23 cellular contexts compared by ENCODE assay signal in the genomic region with DNA sequence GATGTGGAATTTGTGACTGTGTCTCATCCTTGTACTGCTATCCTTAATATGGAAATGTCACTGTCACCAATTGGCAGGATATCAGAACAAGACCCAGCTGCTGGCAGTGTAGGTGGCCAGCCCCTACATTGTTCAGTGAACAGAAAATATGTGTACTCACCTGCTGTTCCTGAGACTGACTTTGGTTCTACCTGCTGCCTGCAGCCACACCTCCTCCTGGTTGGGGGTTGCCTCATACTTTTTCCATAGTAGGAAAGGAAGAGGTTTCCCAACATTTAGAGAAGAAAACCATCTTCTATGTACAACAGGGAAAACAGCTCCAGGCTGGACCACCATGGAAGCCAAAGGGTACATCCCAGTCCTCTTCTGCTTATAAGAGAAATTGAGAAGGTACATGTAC. TPM values are rescaled to one million over a fixed set of nuclear protein-coding genes. Genes with fewer than 3 reads are reported as not detected.
DNase-seq lines count a peak whose midpoint lies in the region; ATAC-seq, FAIRE-seq and TF ChIP-seq lines count a peak whose summit lies in the region.
"Had no signal": no experiment of that assay in that cellular context is flagged by ENCODE, and none has a peak within 500 bp of the region (broad histone marks: within the 10 kb centered on the region; RNA-seq: fewer than 3 reads in every experiment).

No MANE protein-coding gene starts in this region.

- TF ChIP-seq CTCF in thyroid gland (IDR thresholded peaks at IDR 0.05) (no peak), PC-3 (conservative IDR thresholded peaks at IDR 0.05; ENCODE audit: low read depth, low read length) (no peak), D721Med (IDR thresholded peaks at IDR 0.05; ENCODE audit: insufficient read depth, missing control alignments) (no peak)

- H3K27ac ChIP-seq in thyroid gland (peak overlapping the region in 1 of 3 donors; percentile 47), PC-3 (ENCODE audit: low read length) (no peak overlapping the region)
- H3K27ac ChIP-seq: HL-60, Peyer's patch had no signal

- H3K4me1 ChIP-seq in thyroid gland: peaks cover 4 to 9% of the 10 kb centered on the region in 2 donors
- no peaks in the 10 kb centered on the region for H3K4me1 ChIP-seq in PC-3 (ENCODE audit: insufficient read depth, low read length)
- H3K4me1 ChIP-seq: BE2C, Peyer's patch had no signal

- no peaks in the 10 kb centered on the region for H3F3A ChIP-seq in PC-3 (ENCODE audit: low read length, unreplicated experiment)

- no peaks in the 10 kb centered on the region for H3K9me2 ChIP-seq in PC-3 (replicated peaks; ENCODE audit: low read length)

- no peaks in the 10 kb centered on the region for H3K79me2 ChIP-seq in PC-3 (ENCODE audit: low read length)

- H3K9ac ChIP-seq in PC-3 (ENCODE audit: low read length): no peak overlapping the region

- peak; percentile 63; the same call in 1 of the 2 replicates for TF ChIP-seq EP300 in Ishikawa (IDR thresholded peaks at IDR 0.05; ENCODE audit: borderline replicate concordance)

- POLR2A ChIA-PET in PC-3 (lab: Charles Lee; ENCODE audit: unreplicated experiment): no interaction called here

- H2AFZ ChIP-seq in PC-3 (ENCODE audit: low read length): no peak overlapping the region

- H3K9me3 ChIP-seq in thyroid gland (no peaks in the 10 kb centered on the region), PC-3 (ENCODE audit: low read length) (no peaks in the 10 kb centered on the region)
- H3K9me3 ChIP-seq: BE2C, Peyer's patch had no signal

- no TSS peak for BruUV-seq in PC-3 (replicated peaks; lab: Mats Ljungman, UMichigan)

- no peak for TF ChIP-seq POLR2A in thyroid gland (IDR thresholded peaks at IDR 0.05)

- intact Hi-C loops in thyroid gland (cut with DNase I) (loop anchor here (10.0 kb wide), 1 partner anchor 1047 kb away; no protein-coding TSS in a partner anchor), PC-3 (cut with micrococcal nuclease) (no loop called here)

- H3K36me3 ChIP-seq in thyroid gland (no peaks in the 10 kb centered on the region), PC-3 (ENCODE audit: low read depth, low read length) (no peaks in the 10 kb centered on the region)
- H3K36me3 ChIP-seq: BE2C, Peyer's patch had no signal

- H3K4me2 ChIP-seq in PC-3 (ENCODE audit: low read length): no peak overlapping the region

- no peaks in the 10 kb centered on the region for H3K27me3 ChIP-seq in thyroid gland
- 0 out of 2 replicates have a peak, but pooled peaks cover 4% of the 10 kb centered on the region for H3K27me3 ChIP-seq in PC-3 (ENCODE audit: low read length)
- H3K27me3 ChIP-seq: BE2C, Peyer's patch had no signal

- no peaks in the 10 kb centered on the region for H4K20me1 ChIP-seq in PC-3 (ENCODE audit: low read length)

- no peak for TF ChIP-seq RAD21 in Ishikawa (IDR thresholded peaks at IDR 0.05; ENCODE audit: low read depth)

- DNase-seq in NCI-H2171 treated with DMSO at 0.1 percent for 48 hours (lab: John Stamatoyannopoulos, UW) (peak; percentile 36), NCI-H2171 (lab: John Stamatoyannopoulos, UW) (no peak), NCI-H345 treated with DMSO at 0.1 percent for 48 hours (lab: John Stamatoyannopoulos, UW; ENCODE audit: unreplicated experiment) (peak; percentile 53), thyroid gland (peak; percentile 61 to 65), PC-3 (no peak), D721Med (ENCODE audit: insufficient read length, low spot score) (no peak)
- DNase-seq: BE2C, DMS 273 treated with DMSO at 0.1 percent for 48 hours, EL, GF-D8, KG1, NCI-H1105, NCI-H187, NCI-H2227 treated with DMSO at 0.1 percent for 48 hours, NCI-H526, Peyer's patch had no signal

- CTCF ChIA-PET in PC-3 (lab: Charles Lee): no interaction called here

- no peak for ATAC-seq in PC-3
- ATAC-seq: HepG2, SK-N-SH treated with all-trans-retinoic acid at 6 μM for 48 hours had no signal

- FAIRE-seq in D721Med (lab: Jason Lieb, UNC): no peak
- FAIRE-seq: H54, HepG2 had no signal

- H3K4me3 ChIP-seq in thyroid gland (replicated peaks in 1 of 3) (no peak overlapping the region), PC-3 (ENCODE audit: low read length) (no peak overlapping the region)
- H3K4me3 ChIP-seq: Peyer's patch had no signal

TF ChIP-seq in Ishikawa, 13 proteins besides CTCF, POLR2A, EP300 and RAD21:
- TF ChIP-seq EGR1 (IDR thresholded peaks at IDR 0.05) (no peak), CREB1 (IDR thresholded peaks at IDR 0.05; ENCODE audit: low read depth) (no peak), TAF1 (IDR thresholded peaks at IDR 0.05; ENCODE audit: low read depth) (no peak), FOXM1 (IDR thresholded peaks at IDR 0.05; ENCODE audit: borderline replicate concordance, low read depth) (no peak), CEBPB (IDR thresholded peaks at IDR 0.05) (peak; percentile 65), USF1 (IDR thresholded peaks at IDR 0.05) (no peak), ZBTB7A (IDR thresholded peaks at IDR 0.05; ENCODE audit: low read depth) (no peak), MAX (IDR thresholded peaks at IDR 0.05) (peak; percentile 17; the same call in 1 of the 2 replicates), YY1 (IDR thresholded peaks at IDR 0.05; ENCODE audit: low read depth) (no peak), TEAD4 (IDR thresholded peaks at IDR 0.05) (peak; percentile 31; the same call in 1 of the 2 replicates), TCF12 (IDR thresholded peaks at IDR 0.05; ENCODE audit: low read depth) (peak; percentile 58; the same call in 1 of the 2 replicates), NFIC (IDR thresholded peaks at IDR 0.05) (peak; percentile 64)
- TF ChIP-seq, protein P1, sequence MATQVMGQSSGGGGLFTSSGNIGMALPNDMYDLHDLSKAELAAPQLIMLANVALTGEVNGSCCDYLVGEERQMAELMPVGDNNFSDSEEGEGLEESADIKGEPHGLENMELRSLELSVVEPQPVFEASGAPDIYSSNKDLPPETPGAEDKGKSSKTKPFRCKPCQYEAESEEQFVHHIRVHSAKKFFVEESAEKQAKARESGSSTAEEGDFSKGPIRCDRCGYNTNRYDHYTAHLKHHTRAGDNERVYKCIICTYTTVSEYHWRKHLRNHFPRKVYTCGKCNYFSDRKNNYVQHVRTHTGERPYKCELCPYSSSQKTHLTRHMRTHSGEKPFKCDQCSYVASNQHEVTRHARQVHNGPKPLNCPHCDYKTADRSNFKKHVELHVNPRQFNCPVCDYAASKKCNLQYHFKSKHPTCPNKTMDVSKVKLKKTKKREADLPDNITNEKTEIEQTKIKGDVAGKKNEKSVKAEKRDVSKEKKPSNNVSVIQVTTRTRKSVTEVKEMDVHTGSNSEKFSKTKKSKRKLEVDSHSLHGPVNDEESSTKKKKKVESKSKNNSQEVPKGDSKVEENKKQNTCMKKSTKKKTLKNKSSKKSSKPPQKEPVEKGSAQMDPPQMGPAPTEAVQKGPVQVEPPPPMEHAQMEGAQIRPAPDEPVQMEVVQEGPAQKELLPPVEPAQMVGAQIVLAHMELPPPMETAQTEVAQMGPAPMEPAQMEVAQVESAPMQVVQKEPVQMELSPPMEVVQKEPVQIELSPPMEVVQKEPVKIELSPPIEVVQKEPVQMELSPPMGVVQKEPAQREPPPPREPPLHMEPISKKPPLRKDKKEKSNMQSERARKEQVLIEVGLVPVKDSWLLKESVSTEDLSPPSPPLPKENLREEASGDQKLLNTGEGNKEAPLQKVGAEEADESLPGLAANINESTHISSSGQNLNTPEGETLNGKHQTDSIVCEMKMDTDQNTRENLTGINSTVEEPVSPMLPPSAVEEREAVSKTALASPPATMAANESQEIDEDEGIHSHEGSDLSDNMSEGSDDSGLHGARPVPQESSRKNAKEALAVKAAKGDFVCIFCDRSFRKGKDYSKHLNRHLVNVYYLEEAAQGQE (IDR thresholded peaks at IDR 0.05; ENCODE audit: low read depth): no peak

RNA-seq across cellular contexts. Expression of gene SLC12A1, which starts 35.9 kb away (rescaled TPM):
- total RNA-seq in thyroid gland (not detected), PC-3 (2014; rRNA removed) (not detected in 2 replicates)
- total RNA-seq: A673, HepG2, HT-29, Peyer's patch had no signal

RNA-seq across cellular contexts. Expression of gene CTXN2, which starts 50.5 kb away (rescaled TPM):
- total RNA-seq in thyroid gland (not detected), PC-3 (2014; rRNA removed) (not detected in 2 replicates)
- total RNA-seq: A673, HepG2, HT-29, Peyer's patch had no signal

Comparison
In these comparisons a context has a peak if more than half of its experiments do, and no peak if none do; other contexts are left out.
1. DNase-seq: peak in NCI-H2171 treated with DMSO at 0.1 percent for 48 hours (single experiment), NCI-H345 treated with DMSO at 0.1 percent for 48 hours (single experiment) and thyroid gland (2 of 2); none in NCI-H2171 (single experiment), PC-3 (single experiment) and D721Med (single experiment).